Comparison of ENCODE assay signal across 20 cellular contexts in the genomic region with DNA sequence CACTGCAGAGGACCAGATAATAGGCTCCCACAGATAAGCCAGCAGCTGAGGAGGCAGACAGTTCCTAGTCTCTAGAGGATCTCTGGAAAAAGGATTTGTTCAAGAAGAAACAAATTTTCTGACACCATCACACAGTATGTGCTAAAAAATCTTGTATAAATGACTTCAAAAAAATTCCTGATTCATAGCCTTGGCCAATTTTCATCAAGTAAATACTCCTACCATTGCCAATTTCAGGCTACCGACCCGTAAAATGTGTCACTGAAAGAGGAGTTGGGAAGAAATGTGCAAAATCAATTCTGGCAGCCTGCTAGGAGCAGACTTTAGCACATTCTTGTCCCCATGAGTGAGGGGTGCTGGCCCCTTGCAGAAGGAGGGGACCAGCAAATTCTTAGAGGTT.
"Had no signal": no experiment of that assay in that cellular context is flagged by ENCODE, and none has a peak within 500 bp of the region (broad histone marks: within the 10 kb centered on the region; RNA-seq: fewer than 3 reads in every experiment).

No MANE protein-coding gene starts in this region.

- H3K4me1 ChIP-seq: body of pancreas, psoas muscle, suprapubic skin had no signal

- H3K27ac ChIP-seq: body of pancreas, dorsolateral prefrontal cortex, epithelial cell of prostate, gastroesophageal sphincter, psoas muscle, suprapubic skin had no signal

- DNase-seq: activated B cell treated with CpG ODN at 0.5 μM for 24 hours; activated CD4-positive, alpha-beta memory T cell treated with anti-CD3 and anti-CD28 coated beads, Interleukin-2, amount 10 ng/mL, durations not matched to agents 7 days and 5 days; activated CD4-positive, alpha-beta T cell treated with anti-CD3 and anti-CD28 coated beads for 4 hours; activated CD8-positive, alpha-beta memory T cell treated with anti-CD3 and anti-CD28 coated beads, Interleukin-2, amount 10 ng/mL, durations not matched to agents 7 days and 5 days; amygdala; body of pancreas; dorsolateral prefrontal cortex; endodermal cell; left cardiac atrium; psoas muscle; right cardiac atrium; stimulated activated CD4-positive, alpha-beta T cell treated with anti-CD3 and anti-CD28 coated beads, Interleukin-4, amount 100 ng/mL, for 1 hour; stimulated activated naive CD8-positive, alpha-beta T cell treated with anti-CD3 and anti-CD28 coated beads, Interleukin-15, amount 100 ng/mL, for 72 hours; T-cell had no signal

- FAIRE-seq: colon, islet of Langerhans had no signal

- H3K27me3 ChIP-seq: body of pancreas, gastroesophageal sphincter, suprapubic skin had no signal

- H3K4me2 ChIP-seq: smooth muscle cell had no signal

- H3K36me3 ChIP-seq: gastroesophageal sphincter, suprapubic skin had no signal

- H3K9me3 ChIP-seq: body of pancreas, psoas muscle, suprapubic skin had no signal

- ATAC-seq: activated CD8-positive, alpha-beta memory T cell treated with anti-CD3 and anti-CD28 coated beads, Interleukin-2, amount 10 ng/mL, durations not matched to agents 7 days and 5 days; body of pancreas; gastroesophageal sphincter; left cardiac atrium; psoas muscle; right cardiac atrium; stimulated activated naive CD8-positive, alpha-beta T cell treated with anti-CD3 and anti-CD28 coated beads, Interleukin-15, amount 100 ng/mL, for 72 hours; T-cell had no signal

- H3K4me3 ChIP-seq: body of pancreas, dorsolateral prefrontal cortex, gastroesophageal sphincter, psoas muscle, smooth muscle cell, suprapubic skin had no signal
